In the genomic region with DNA sequence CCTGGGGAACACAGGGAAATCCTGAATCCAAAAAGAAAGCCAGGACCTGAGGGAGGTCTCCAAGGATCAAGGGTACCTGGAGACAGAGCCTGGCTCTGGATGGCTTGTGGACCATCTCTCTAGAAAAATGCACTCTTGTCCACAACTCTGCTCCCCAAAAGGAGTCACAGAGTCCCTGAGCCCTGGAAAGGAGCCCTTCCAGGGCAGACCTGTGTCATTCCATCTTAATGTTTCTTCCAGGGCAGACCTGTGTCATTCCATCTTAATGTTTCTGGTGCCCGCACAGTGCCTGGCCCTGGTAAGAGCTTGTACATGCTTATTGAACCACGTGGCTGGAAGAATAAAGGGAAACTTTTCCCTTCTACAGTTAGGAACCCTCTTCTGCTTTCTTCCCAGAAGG, we compare ENCODE assay signal across 19 cellular contexts. TPM values are rescaled to one million over a fixed set of nuclear protein-coding genes. Genes with fewer than 3 reads are reported as not detected.
"Had no signal": no experiment of that assay in that cellular context is flagged by ENCODE, and none has a peak within 500 bp of the region (broad histone marks: within the 10 kb centered on the region; RNA-seq: fewer than 3 reads in every experiment).

No MANE protein-coding gene starts in this region.

- H3K4me1 ChIP-seq: uterus had no signal

- H3K4me3 Mint-ChIP-seq: immature natural killer cell; naive B cell; nephron progenitor cell; stimulated activated naive B cell treated with anti-CD40 and anti-IgM and Interleukin-4, amounts not matched to agents 10 μg/mL and 1 μg/mL and 100 μg/mL, for 72 hours; stimulated activated naive CD8-positive, alpha-beta T cell treated with anti-CD3 and anti-CD28 coated beads, Interleukin-15, amount 100 ng/mL, for 72 hours had no signal

- H3K27me3 ChIP-seq: gastroesophageal sphincter, transverse colon, uterus had no signal

- H3K36me3 Mint-ChIP-seq: immature natural killer cell; naive B cell; stimulated activated naive B cell treated with anti-CD40 and anti-IgM and Interleukin-4, amounts not matched to agents 10 μg/mL and 1 μg/mL and 100 μg/mL, for 72 hours had no signal

- H3K27me3 Mint-ChIP-seq: stimulated activated naive CD8-positive, alpha-beta T cell treated with anti-CD3 and anti-CD28 coated beads, Interleukin-15, amount 100 ng/mL, for 72 hours had no signal

- H3K27ac ChIP-seq: thoracic aorta, transverse colon had no signal

- H3K36me3 ChIP-seq: gastroesophageal sphincter, thoracic aorta, transverse colon, uterus had no signal

- ATAC-seq: gastroesophageal sphincter; left cardiac atrium; left ventricle myocardium superior; sciatic nerve; stimulated activated naive B cell treated with anti-CD40 and anti-IgM and Interleukin-4, amounts not matched to agents 10 μg/mL and 1 μg/mL and 100 μg/mL, for 72 hours; stimulated activated naive CD8-positive, alpha-beta T cell treated with anti-CD3 and anti-CD28 coated beads, Interleukin-15, amount 100 ng/mL, for 72 hours had no signal

- DNase-seq: cortex of kidney; effector memory CD4-positive, alpha-beta T cell; glutamatergic neuron; immature natural killer cell; kidney; left cardiac atrium; left ventricle myocardium superior; mesendoderm; naive B cell; nephron progenitor cell; stimulated activated CD4-positive, alpha-beta T cell treated with anti-CD3 and anti-CD28 coated beads, Interleukin-2, amount 100 ng/mL, for 24 hours; stimulated activated CD4-positive, alpha-beta T cell treated with anti-CD3 and anti-CD28 coated beads, Interleukin-4, amount 100 ng/mL, for 4 hours; stimulated activated naive B cell treated with anti-CD40 and anti-IgM and Interleukin-4, amounts not matched to agents 10 μg/mL and 1 μg/mL and 100 μg/mL, for 72 hours; stimulated activated naive CD8-positive, alpha-beta T cell treated with anti-CD3 and anti-CD28 coated beads, Interleukin-15, amount 100 ng/mL, for 72 hours; transverse colon; uterus had no signal

- H3K9me3 ChIP-seq: gastroesophageal sphincter, thoracic aorta, transverse colon, uterus had no signal

- H3K4me1 Mint-ChIP-seq: immature natural killer cell; naive B cell; stimulated activated naive B cell treated with anti-CD40 and anti-IgM and Interleukin-4, amounts not matched to agents 10 μg/mL and 1 μg/mL and 100 μg/mL, for 72 hours; stimulated activated naive CD8-positive, alpha-beta T cell treated with anti-CD3 and anti-CD28 coated beads, Interleukin-15, amount 100 ng/mL, for 72 hours had no signal

- H3K9me3 Mint-ChIP-seq: immature natural killer cell; stimulated activated naive B cell treated with anti-CD40 and anti-IgM and Interleukin-4, amounts not matched to agents 10 μg/mL and 1 μg/mL and 100 μg/mL, for 72 hours; stimulated activated naive CD8-positive, alpha-beta T cell treated with anti-CD3 and anti-CD28 coated beads, Interleukin-15, amount 100 ng/mL, for 72 hours had no signal

- H3K27ac Mint-ChIP-seq: immature natural killer cell; naive B cell; nephron progenitor cell; stimulated activated naive B cell treated with anti-CD40 and anti-IgM and Interleukin-4, amounts not matched to agents 10 μg/mL and 1 μg/mL and 100 μg/mL, for 72 hours; stimulated activated naive CD8-positive, alpha-beta T cell treated with anti-CD3 and anti-CD28 coated beads, Interleukin-15, amount 100 ng/mL, for 72 hours had no signal

- H3K4me3 ChIP-seq: gastroesophageal sphincter, thoracic aorta, transverse colon, uterus had no signal

RNA-seq across cellular contexts. Expression of gene SLCO2A1, which starts 35.5 kb away (rescaled TPM):
- polyA plus RNA-seq: immature natural killer cell had no signal
